ENCODE assay signal across 19 cellular contexts in genomic region chr16:50530277-50531236, GRCh38. TPM values are rescaled to one million over a fixed set of nuclear protein-coding genes. Genes with fewer than 3 reads are reported as not detected.
DNase-seq lines count a peak whose midpoint lies in the region; ATAC-seq and TF ChIP-seq lines count a peak whose summit lies in the region.
"Had no signal": no experiment of that assay in that cellular context is flagged by ENCODE, and none has a peak within 500 bp of the region (broad histone marks: within the 10 kb centered on the region; RNA-seq: fewer than 3 reads in every experiment).

No MANE protein-coding gene starts in this region.

- peak; percentile 44 for DNase-seq in NCI-H345 (lab: John Stamatoyannopoulos, UW)
- no peak for DNase-seq in NCI-H345 treated with DMSO at 0.1 percent for 48 hours (lab: John Stamatoyannopoulos, UW; ENCODE audit: unreplicated experiment)
- peak; percentile 8 for DNase-seq in PC-3
- DNase-seq in hepatocyte (ENCODE audit: low spot score) = peak; percentile 48
- peak; percentile 32 for DNase-seq in spleen
- DNase-seq in DMS114 treated with DMSO at 0.1 percent for 48 hours (lab: John Stamatoyannopoulos, UW; ENCODE audit: unreplicated experiment) = no peak
- no peak for DNase-seq in stimulated activated CD4-positive, alpha-beta T cell treated with anti-CD3 and anti-CD28 coated beads, Interleukin-4, amount 100 ng/mL, for 1 hour
- DNase-seq: activated CD4-positive, alpha-beta memory T cell treated with anti-CD3 and anti-CD28 coated beads, Interleukin-2, amount 10 ng/mL, durations not matched to agents 7 days and 5 days; amygdala; CD4-positive, alpha-beta memory T cell; midbrain; NCI-H2081 treated with DMSO at 0.1 percent for 48 hours; stimulated activated CD4-positive, alpha-beta T cell treated with anti-CD3 and anti-CD28 coated beads, Interleukin-4, amount 100 ng/mL, for 4 hours had no signal

- H3F3A ChIP-seq in PC-3 (ENCODE audit: low read length, unreplicated experiment) = no peaks in the 10 kb centered on the region

- no TSS peak for BruUV-seq in PC-3 (replicated peaks; lab: Mats Ljungman, UMichigan)

- TF ChIP-seq POLR2A in spleen (IDR thresholded peaks at IDR 0.05) = no peak

- no peaks in the 10 kb centered on the region for H3K4me1 ChIP-seq in PC-3 (ENCODE audit: insufficient read depth, low read length)
- no peaks in the 10 kb centered on the region for H3K4me1 ChIP-seq in hepatocyte (ENCODE audit: insufficient read depth)
- no peaks in the 10 kb centered on the region for H3K4me1 ChIP-seq in spleen

- H3K4me2 ChIP-seq in PC-3 (ENCODE audit: low read length) = no peak overlapping the region
- no peak overlapping the region for H3K4me2 ChIP-seq in hepatocyte
- H3K4me2 ChIP-seq: GM23338 had no signal

- H3K79me2 ChIP-seq in PC-3 (ENCODE audit: low read length) = no peaks in the 10 kb centered on the region
- H3K79me2 ChIP-seq in hepatocyte = no peaks in the 10 kb centered on the region

- ATAC-seq in PC-3 (no peak), GM18870 (IDR thresholded peaks at IDR 0.05; ENCODE audit: unreplicated experiment) (no peak)
- ATAC-seq: activated T-helper 17 cell treated with anti-CD3 and anti-CD28 coated beads, Interleukin-2, amount 50 U/mL, for 72 hours; GM23338; SK-N-SH treated with all-trans-retinoic acid at 6 μM for 48 hours had no signal

- intact Hi-C loops in PC-3 (cut with micrococcal nuclease) = no loop called here
- intact Hi-C loops in spleen (cut with DNase I; ENCODE audit: low total_unique reads) = no loop called here

- H3K27me3 ChIP-seq in PC-3 (ENCODE audit: low read length) = peaks cover 6% of the 10 kb centered on the region; the same call in 1 of the 2 replicates
- no peaks in the 10 kb centered on the region for H3K27me3 ChIP-seq in hepatocyte
- H3K27me3 ChIP-seq in spleen (replicated peaks in 1 of 7) = peaks cover 0 to 13% (median 0%) of the 10 kb centered on the region in 7 donors

- H3K27ac ChIP-seq in PC-3 (ENCODE audit: low read length) (no peak overlapping the region), hepatocyte (no peak overlapping the region), spleen (no peak overlapping the region)
- H3K27ac ChIP-seq: neutrophil had no signal

- H2AFZ ChIP-seq in PC-3 (ENCODE audit: low read length) = no peak overlapping the region
- no peak overlapping the region for H2AFZ ChIP-seq in hepatocyte
- H2AFZ ChIP-seq: GM23338 had no signal

- POLR2A ChIA-PET in PC-3 (lab: Charles Lee; ENCODE audit: unreplicated experiment) = no interaction called here

- H3K9me3 ChIP-seq in PC-3 (ENCODE audit: low read length) (no peaks in the 10 kb centered on the region), hepatocyte (ENCODE audit: low read depth) (no peaks in the 10 kb centered on the region), spleen (peaks cover 0 to 30% (median 18%) of the 10 kb centered on the region in 8 donors)
- H3K9me3 ChIP-seq: neutrophil had no signal

- H3K4me3 ChIP-seq in PC-3 (ENCODE audit: low read length) = no peak overlapping the region
- no peak overlapping the region for H3K4me3 ChIP-seq in hepatocyte
- H3K4me3 ChIP-seq in spleen = no peak overlapping the region
- H3K4me3 ChIP-seq: GM23338 had no signal

- H3K9me2 ChIP-seq in PC-3 (replicated peaks; ENCODE audit: low read length) (no peaks in the 10 kb centered on the region), hepatocyte (replicated peaks; ENCODE audit: insufficient read depth) (no peaks in the 10 kb centered on the region)

- H3K36me3 ChIP-seq in PC-3 (ENCODE audit: low read depth, low read length) (no peaks in the 10 kb centered on the region), hepatocyte (replicated peaks; ENCODE audit: insufficient read depth, low read depth) (no peaks in the 10 kb centered on the region), spleen (no peaks in the 10 kb centered on the region)
- H3K36me3 ChIP-seq: neutrophil had no signal

- H3K9ac ChIP-seq in PC-3 (ENCODE audit: low read length) = no peak overlapping the region

- 62% methylated on average over 13 of the region's 13 CpGs for WGBS in hepatocyte (ENCODE audit: low lambda C conversion rate, missing lambda C conversion rate)
- WGBS in spleen, 5 donors = 86 to 88% (median 87%) methylated on average over 13 of the region's 13 CpGs

- CTCF ChIA-PET in PC-3 (lab: Charles Lee) = no interaction called here

- H4K20me1 ChIP-seq in PC-3 (ENCODE audit: low read length) = no peaks in the 10 kb centered on the region
- H4K20me1 ChIP-seq in hepatocyte (ENCODE audit: insufficient read depth, poor library complexity, severe bottlenecking) = no peaks in the 10 kb centered on the region

- TF ChIP-seq CTCF in PC-3 (conservative IDR thresholded peaks at IDR 0.05; ENCODE audit: low read depth, low read length) (no peak), hepatocyte (IDR thresholded peaks at IDR 0.05; ENCODE audit: poor library complexity) (no peak), spleen (IDR thresholded peaks at IDR 0.05 in 8 of 11, conservative IDR thresholded peaks at IDR 0.05 in 3 of 11) (no peak)

RNA-seq across cellular contexts. Expression of gene NKD1, which starts 17.6 kb away (rescaled TPM):
- total RNA-seq in PC-3 (2014; rRNA removed) (0.06 and 0.07 TPM in 2 replicates), hepatocyte (4.1 and 5.9 TPM in 2 replicates), spleen (10 to 100 TPM in 1 of 7 donors, 1 to 10 TPM in 6; 1.7 to 15.2 (median 7.0) TPM)
- polyA plus RNA-seq in hepatocyte (23.0 and 26.3 TPM in 2 replicates), spleen (under 1 TPM; 0.11 to 0.74 (median 0.38) TPM)
- total RNA-seq: endothelial cell of umbilical vein had no signal
- polyA plus RNA-seq: endothelial cell of umbilical vein had no signal

Comparison
In these comparisons a context has a peak if more than half of its experiments do, and no peak if none do; other contexts are left out.
1. DNase-seq: peak in NCI-H345 (single experiment), PC-3 (single experiment), hepatocyte (single experiment) and spleen (single experiment); none in NCI-H345 treated with DMSO at 0.1 percent for 48 hours (single experiment), DMS114 treated with DMSO at 0.1 percent for 48 hours (single experiment) and stimulated activated CD4-positive, alpha-beta T cell treated with anti-CD3 and anti-CD28 coated beads, Interleukin-4, amount 100 ng/mL, for 1 hour (single experiment).